Comparison of ENCODE assay signal across 8 cellular contexts in the genomic region with DNA sequence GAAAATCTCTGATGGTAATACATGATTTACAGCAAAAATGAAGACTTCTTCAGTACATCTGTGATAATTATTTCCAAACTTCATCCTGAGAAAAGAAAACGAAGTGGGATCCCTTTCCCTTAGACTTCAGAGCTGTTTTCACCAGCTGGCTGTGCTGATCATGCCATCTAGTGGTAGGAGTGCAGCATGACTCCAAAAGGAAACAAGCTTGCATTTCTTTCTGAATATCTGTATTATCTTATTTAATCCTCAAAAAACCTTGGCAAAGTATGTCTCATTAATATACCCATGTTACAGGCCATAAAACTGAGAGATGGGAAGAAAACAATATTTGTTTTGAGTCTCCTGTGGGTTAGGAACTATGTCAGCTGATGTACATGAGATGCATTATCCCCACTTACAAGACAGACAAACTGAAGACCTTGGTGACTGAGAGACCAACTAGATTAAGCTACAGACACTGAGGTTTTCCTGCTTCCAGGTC. TPM values are rescaled to one million over a fixed set of nuclear protein-coding genes. Genes with fewer than 3 reads are reported as not detected.
DNase-seq lines count a peak whose midpoint lies in the region; ATAC-seq lines count a peak whose summit lies in the region.

No MANE protein-coding gene starts in this region.

- no peak overlapping the region for H3K27ac Mint-ChIP-seq in naive B cell

- ATAC-seq in esophagus mucosa: peak; percentile 60
- ATAC-seq in naive B cell (ENCODE audit: low read depth in 2 of 2): no peak
- no peak for ATAC-seq in GM21526 (IDR thresholded peaks at IDR 0.05; ENCODE audit: low FRiP score, unreplicated experiment)
- ATAC-seq in HG03354 (IDR thresholded peaks at IDR 0.05; ENCODE audit: poor library complexity, severe bottlenecking, unreplicated experiment): no peak

- H3K36me3 Mint-ChIP-seq in naive B cell: no peaks in the 10 kb centered on the region

- peaks cover 0 to 4% (median 3%) of the 10 kb centered on the region in 3 donors for H3K4me1 Mint-ChIP-seq in naive B cell

- peak; percentile 39 for DNase-seq in A172 (ENCODE audit: low spot score)
- peak; percentile 68 for DNase-seq in ELR (ENCODE audit: low read depth)
- peak; percentile 46 for DNase-seq in NCI-H1092 treated with DMSO at 0.1 percent for 48 hours (lab: John Stamatoyannopoulos, UW)
- DNase-seq in T1000 (lab: John Stamatoyannopoulos, UW): peak; percentile 10
- peak; percentile 19 for DNase-seq in naive B cell

- H3K9me3 Mint-ChIP-seq in naive B cell: no peaks in the 10 kb centered on the region

- peaks cover 9 to 25% (median 11%) of the 10 kb centered on the region in 3 donors for H3K27me3 Mint-ChIP-seq in naive B cell

- H3K4me3 Mint-ChIP-seq in naive B cell: no peak overlapping the region

RNA-seq across cellular contexts. Expression of gene GJA8, which starts 9.8 kb away (rescaled TPM):
- total RNA-seq in A172 (2014; rRNA removed; shearing (Covaris generic)): not detected in 2 replicates
- total RNA-seq in esophagus mucosa: not detected
- not detected for polyA plus RNA-seq in naive B cell (ENCODE audit: low read depth in 6 of 6)

RNA-seq across cellular contexts. Expression of gene GPR89B, which starts 35.4 kb away (rescaled TPM):
- total RNA-seq in A172 (2014; rRNA removed; shearing (Covaris generic)): 24.6 and 35.0 TPM in 2 replicates
- 6.8 TPM for total RNA-seq in esophagus mucosa
- polyA plus RNA-seq in naive B cell (ENCODE audit: low read depth in 6 of 6): 10 to 100 TPM; 10.5 to 19.0 (median 12.8) TPM

Comparison
In these comparisons a context has a peak if more than half of its experiments do, and no peak if none do; other contexts are left out.
1. DNase-seq: peak in every context shown above with its lines; median percentile 68 in ELR; 46 in NCI-H1092 treated with DMSO at 0.1 percent for 48 hours; 39 in A172; 19 in naive B cell; 10 in T1000.